In the genomic region with DNA sequence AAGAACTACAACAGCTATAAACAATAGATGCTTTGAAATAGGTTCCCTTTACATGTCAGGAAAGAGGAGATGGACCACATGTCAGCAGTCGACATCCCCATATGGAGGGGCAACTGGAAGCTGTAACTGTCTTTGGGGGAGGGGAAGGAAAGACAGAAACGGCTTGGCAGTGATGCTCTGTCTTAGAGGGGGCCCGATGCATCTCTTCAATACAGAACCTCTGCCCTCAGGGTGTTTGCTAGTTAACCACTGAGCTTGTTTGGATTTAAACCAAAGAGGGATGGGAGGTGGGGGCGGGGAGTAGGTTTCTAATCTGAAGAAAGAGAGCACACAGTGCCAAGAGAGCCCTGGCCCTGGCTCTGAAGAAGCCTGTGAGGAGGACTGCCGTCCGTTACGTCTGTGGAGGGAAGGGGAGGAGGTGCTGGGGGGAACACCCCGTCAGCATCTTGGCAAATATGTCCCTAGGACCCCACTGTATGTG, we compare ENCODE assay signal across 8 cellular contexts. TPM values are rescaled to one million over a fixed set of nuclear protein-coding genes. Genes with fewer than 3 reads are reported as not detected.
A peak's percentile ranks its signal among the peaks of the same experiment; 100 is the strongest.
DNase-seq lines count a peak whose midpoint lies in the region; ATAC-seq, FAIRE-seq and TF ChIP-seq lines count a peak whose summit lies in the region.

No MANE protein-coding gene starts in this region.

- peak; percentile 7 for ATAC-seq in GM18508 (IDR thresholded peaks at IDR 0.05; ENCODE audit: insufficient read depth, unreplicated experiment)
- ATAC-seq in HG03139 (IDR thresholded peaks at IDR 0.05; ENCODE audit: unreplicated experiment) = peak; percentile 21
- ATAC-seq in pancreas = peak in 3 of 4 donors; percentile 45 to 51 (median 46)

- H3K27me3 ChIP-seq in ectodermal cell (ENCODE audit: control insufficient read depth, insufficient read depth, low read length, poor library complexity, severe bottlenecking) (no peaks in the 10 kb centered on the region), pancreas (no peaks in the 10 kb centered on the region)

- H3K27ac ChIP-seq in ectodermal cell (ENCODE audit: insufficient read depth, low read depth, low read length, poor library complexity, severe bottlenecking) (peak overlapping the region; percentile 51), pancreas (no peak overlapping the region)

- H3K36me3 ChIP-seq in ectodermal cell (ENCODE audit: control insufficient read depth, insufficient read depth, low read length) = no peaks in the 10 kb centered on the region
- H3K36me3 ChIP-seq in pancreas = no peaks in the 10 kb centered on the region

- FAIRE-seq in pancreas (lab: Jason Lieb, UNC) = no peak

- no peak for TF ChIP-seq CTCF in pancreas (IDR thresholded peaks at IDR 0.05)

- H3K4me1 ChIP-seq in ectodermal cell (ENCODE audit: control insufficient read depth, insufficient read depth, low read length) (peaks cover 14% of the 10 kb centered on the region), pancreas (peaks cover 0 to 10% (median 3%) of the 10 kb centered on the region in 3 donors)

- WGBS in ectodermal cell, 2 experiments = 44 to 45% methylated on average over 8 of the region's 8 CpGs
- WGBS in pancreas, 2 donors = 48 to 61% methylated on average over 8 of the region's 8 CpGs

- no peak overlapping the region for H3K4me3 ChIP-seq in ectodermal cell (ENCODE audit: insufficient read depth, low read depth, low read length)
- H3K4me3 ChIP-seq in pancreas = peak overlapping the region in 2 of 4 donors; percentile 16 to 26

- DNase-seq in pancreas (peak in 1 of 6 donors; percentile 20), HPDE6-E6E7 (ENCODE audit: extremely low spot score) (no peak), UCSD-AML1 (lab: John Stamatoyannopoulos, UW; ENCODE audit: unreplicated experiment) (no peak), NCI-H2029 (lab: John Stamatoyannopoulos, UW) (no peak), SW 1271 (lab: John Stamatoyannopoulos, UW) (no peak)

- H3K9me3 ChIP-seq in ectodermal cell (ENCODE audit: control insufficient read depth, low read length) (no peaks in the 10 kb centered on the region), pancreas (no peaks in the 10 kb centered on the region)

- intact Hi-C loops in pancreas (cut with DNase I) = no loop called here

RNA-seq across cellular contexts. Expression of gene CPVL, which starts 55.2 kb away (rescaled TPM):
- 53.0 TPM for polyA plus RNA-seq in ectodermal cell (2013, experiment 1 of 4)
- 50.9 TPM for polyA plus RNA-seq in ectodermal cell (2013, experiment 2 of 4)
- 41.2 TPM for polyA plus RNA-seq in ectodermal cell (2013, experiment 3 of 4)
- polyA plus RNA-seq in ectodermal cell (2013, experiment 4 of 4) = 36.0 TPM
- total RNA-seq in pancreas = 10 to 100 TPM in 2 of 6 donors, 1 to 10 TPM in 4; 2.5 to 25.6 (median 4.9) TPM
- polyA plus RNA-seq in pancreas = 1 to 10 TPM; 1.6 to 2.4 TPM
